In the genomic region with DNA sequence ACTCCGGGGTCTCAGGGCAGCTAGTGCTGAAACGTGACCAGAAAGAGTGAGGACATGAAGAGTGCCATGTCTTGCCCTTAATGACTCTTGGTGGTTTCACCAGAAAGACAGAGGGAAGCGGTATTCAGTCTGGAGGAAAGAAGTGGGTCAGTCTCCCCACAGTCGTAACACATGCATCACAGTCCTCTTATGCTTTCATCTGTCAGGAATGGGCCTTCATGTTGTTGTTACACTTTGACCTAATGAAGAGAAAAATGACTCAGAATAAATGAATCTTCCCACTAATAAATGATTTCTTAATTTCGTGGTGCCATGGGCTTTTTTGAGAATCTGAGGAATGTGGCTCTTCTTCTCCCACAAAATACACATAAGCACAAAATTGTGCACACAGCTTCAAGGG, we compare ENCODE assay signal across 1 cellular context.
TF ChIP-seq lines count a peak whose summit lies in the region.

No MANE protein-coding gene starts in this region.

TF ChIP-seq in IMR-90, 13 proteins besides CTCF, POLR2A, EP300 and RAD21:
- TF ChIP-seq, protein P1, sequence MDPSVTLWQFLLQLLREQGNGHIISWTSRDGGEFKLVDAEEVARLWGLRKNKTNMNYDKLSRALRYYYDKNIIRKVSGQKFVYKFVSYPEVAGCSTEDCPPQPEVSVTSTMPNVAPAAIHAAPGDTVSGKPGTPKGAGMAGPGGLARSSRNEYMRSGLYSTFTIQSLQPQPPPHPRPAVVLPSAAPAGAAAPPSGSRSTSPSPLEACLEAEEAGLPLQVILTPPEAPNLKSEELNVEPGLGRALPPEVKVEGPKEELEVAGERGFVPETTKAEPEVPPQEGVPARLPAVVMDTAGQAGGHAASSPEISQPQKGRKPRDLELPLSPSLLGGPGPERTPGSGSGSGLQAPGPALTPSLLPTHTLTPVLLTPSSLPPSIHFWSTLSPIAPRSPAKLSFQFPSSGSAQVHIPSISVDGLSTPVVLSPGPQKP (IDR thresholded peaks at IDR 0.05; ENCODE audit: borderline replicate concordance, low read depth, low read length): no peak
- TF ChIP-seq BHLHE40 (IDR thresholded peaks at IDR 0.05; ENCODE audit: low read depth, low read length): peak; percentile 89
- no peak for TF ChIP-seq MAFK (IDR thresholded peaks at IDR 0.05; ENCODE audit: low read depth, low read length)
- peak; percentile 66 for TF ChIP-seq FOS (IDR thresholded peaks at IDR 0.05; ENCODE audit: low read depth, low read length)
- TF ChIP-seq, protein P2, sequence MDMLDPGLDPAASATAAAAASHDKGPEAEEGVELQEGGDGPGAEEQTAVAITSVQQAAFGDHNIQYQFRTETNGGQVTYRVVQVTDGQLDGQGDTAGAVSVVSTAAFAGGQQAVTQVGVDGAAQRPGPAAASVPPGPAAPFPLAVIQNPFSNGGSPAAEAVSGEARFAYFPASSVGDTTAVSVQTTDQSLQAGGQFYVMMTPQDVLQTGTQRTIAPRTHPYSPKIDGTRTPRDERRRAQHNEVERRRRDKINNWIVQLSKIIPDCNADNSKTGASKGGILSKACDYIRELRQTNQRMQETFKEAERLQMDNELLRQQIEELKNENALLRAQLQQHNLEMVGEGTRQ (IDR thresholded peaks at IDR 0.05; ENCODE audit: low read depth, low read length): no peak
- TF ChIP-seq CEBPB (IDR thresholded peaks at IDR 0.05; ENCODE audit: low read depth, low read length): peak; percentile 24; the same call in 1 of the 2 replicates
- 0 out of 2 replicates have a peak, but pooled peaks have one; percentile 1 for TF ChIP-seq SMC3 (IDR thresholded peaks at IDR 0.05; ENCODE audit: low read depth, low read length)
- no peak for TF ChIP-seq MXI1 (IDR thresholded peaks at IDR 0.05; ENCODE audit: borderline replicate concordance, low read depth, low read length)
- no peak for TF ChIP-seq RCOR1 (IDR thresholded peaks at IDR 0.05; ENCODE audit: insufficient replicate concordance, low read length)
- no peak for TF ChIP-seq NFE2L2 (IDR thresholded peaks at IDR 0.05; ENCODE audit: low read depth, low read length)
- no peak for TF ChIP-seq RFX5 (IDR thresholded peaks at IDR 0.05; ENCODE audit: low read depth, low read length)
